1 cellular context compared by ENCODE assay signal in the genomic region with DNA sequence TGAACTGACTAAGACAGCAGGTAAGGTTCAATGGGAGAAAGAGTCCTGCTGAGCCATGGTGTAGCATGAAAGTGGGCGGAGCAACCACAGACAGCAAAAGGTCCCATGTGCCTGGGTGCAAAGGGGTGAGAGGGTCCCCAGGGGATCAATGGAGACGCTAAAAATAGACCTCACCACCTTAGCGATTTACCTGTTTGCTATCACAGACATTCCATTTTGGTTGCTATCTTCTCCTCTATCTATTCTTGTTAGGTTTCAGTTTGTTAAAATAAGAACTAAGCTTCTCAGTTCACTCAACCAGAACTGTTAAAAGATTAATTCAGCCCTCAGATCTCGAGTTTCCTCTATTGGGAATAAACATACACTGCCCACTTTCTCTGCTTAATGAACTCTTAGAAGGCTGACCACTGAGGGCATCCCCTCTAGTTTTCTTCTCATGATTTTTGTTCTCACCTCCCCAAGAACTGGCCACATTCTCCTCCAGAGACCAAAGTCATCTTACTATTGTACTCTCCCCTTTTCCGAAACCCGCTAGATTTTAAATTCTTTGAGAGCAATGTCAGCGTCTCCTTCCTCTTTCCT.
A peak's percentile ranks its signal among the peaks of the same experiment; 100 is the strongest.
TF ChIP-seq lines count a peak whose summit lies in the region.

No MANE protein-coding gene starts in this region.

TF ChIP-seq in GM12878, 131 proteins besides CTCF, POLR2A, EP300 and RAD21 (continued from another document and continues in another):
- TF ChIP-seq GATAD2B (conservative IDR thresholded peaks at IDR 0.05; ENCODE audit: low read depth) (peak; percentile 79), CEBPZ (IDR thresholded peaks at IDR 0.05; ENCODE audit: low read depth, low read length) (no peak), PKNOX1 (IDR thresholded peaks at IDR 0.05) (no peak), RELB (IDR thresholded peaks at IDR 0.05; ENCODE audit: low read depth) (peak; percentile 75; the same call in 1 of the 2 replicates), ZNF24 (IDR thresholded peaks at IDR 0.05) (peak; percentile 12; the same call in 1 of the 2 replicates), SP1 (IDR thresholded peaks at IDR 0.05; ENCODE audit: low read depth, low read length) (no peak), ZNF384 (IDR thresholded peaks at IDR 0.05; ENCODE audit: borderline replicate concordance, low read depth, low read length) (no peak), CHD1 (IDR thresholded peaks at IDR 0.05; ENCODE audit: low read depth, low read length) (no peak), SMAD5 (IDR thresholded peaks at IDR 0.05; ENCODE audit: low read depth) (no peak), NFXL1 (IDR thresholded peaks at IDR 0.05; ENCODE audit: borderline replicate concordance) (no peak), KAT2A (conservative IDR thresholded peaks at IDR 0.05; ENCODE audit: control insufficient read depth, low read depth, low read length) (no peak), ZBTB40 (IDR thresholded peaks at IDR 0.05; ENCODE audit: borderline replicate concordance) (no peak), SMC3 (IDR thresholded peaks at IDR 0.05; ENCODE audit: borderline replicate concordance, low read length) (no peak), YBX1 (IDR thresholded peaks at IDR 0.05) (no peak), LARP7 (IDR thresholded peaks at IDR 0.05) (no peak), EZH2 (IDR thresholded peaks at IDR 0.05; ENCODE audit: borderline replicate concordance, control insufficient read depth, low read depth, low read length) (no peak), ZNF217 (IDR thresholded peaks at IDR 0.05) (peak; percentile 76; the same call in 1 of the 2 replicates), RBBP5 (conservative IDR thresholded peaks at IDR 0.05) (no peak), ZNF274 (IDR thresholded peaks at IDR 0.05; ENCODE audit: insufficient read depth, insufficient read length) (no peak), BACH1 (IDR thresholded peaks at IDR 0.05; ENCODE audit: borderline replicate concordance) (no peak; the same call in 1 of the 2 replicates), USF1 (IDR thresholded peaks at IDR 0.05; ENCODE audit: borderline replicate concordance, extremely low read length, insufficient read depth, low read depth, low read length) (no peak), MTA3 (IDR thresholded peaks at IDR 0.05; ENCODE audit: borderline replicate concordance, low read length) (no peak), EED (IDR thresholded peaks at IDR 0.05; ENCODE audit: low read depth) (0 out of 2 replicates have a peak, but pooled peaks have one; percentile 22), EGR1 (IDR thresholded peaks at IDR 0.05; ENCODE audit: borderline replicate concordance in 1 of 2, low read depth in 2 of 2, low read length in 2 of 2) (no peak), FOS (IDR thresholded peaks at IDR 0.05; ENCODE audit: borderline replicate concordance, extremely low read depth, insufficient read length) (no peak), TARDBP (IDR thresholded peaks at IDR 0.05; ENCODE audit: borderline replicate concordance) (no peak), RUNX3 (IDR thresholded peaks at IDR 0.05; ENCODE audit: low read length) (peak; percentile 62), SUPT20H (IDR thresholded peaks at IDR 0.05; ENCODE audit: borderline replicate concordance, control insufficient read depth, low read depth, low read length) (no peak), POLR2AphosphoS5 (IDR thresholded peaks at IDR 0.05; ENCODE audit: low read length) (no peak), SMARCA5 (IDR thresholded peaks at IDR 0.05) (no peak), CREB1 (IDR thresholded peaks at IDR 0.05; ENCODE audit: low read depth) (no peak), IKZF2 (IDR thresholded peaks at IDR 0.05) (peak; percentile 83 to 84; a peak in 3 of 4 replicates), SIN3A (IDR thresholded peaks at IDR 0.05; ENCODE audit: low read depth, low read length) (no peak), MXI1 (IDR thresholded peaks at IDR 0.05; ENCODE audit: low read depth, low read length) (no peak), SPI1 (IDR thresholded peaks at IDR 0.05; ENCODE audit: borderline replicate concordance, insufficient read depth, low read depth, low read length) (no peak), ATF7 (IDR thresholded peaks at IDR 0.05; ENCODE audit: low read depth) (peak; percentile 52), PRDM15 (CRISPR knock-in tag; IDR thresholded peaks at IDR 0.05) (no peak), E4F1 (IDR thresholded peaks at IDR 0.05; ENCODE audit: borderline replicate concordance, partially characterized antibody) (no peak), FOXK2 (IDR thresholded peaks at IDR 0.05) (no peak), SUZ12 (IDR thresholded peaks at IDR 0.05; ENCODE audit: unreplicated experiment) (no peak), ZZZ3 (IDR thresholded peaks at IDR 0.05; ENCODE audit: control insufficient read depth, insufficient read length, low read depth) (no peak)
